3 cellular contexts compared by ENCODE assay signal in the genomic region with DNA sequence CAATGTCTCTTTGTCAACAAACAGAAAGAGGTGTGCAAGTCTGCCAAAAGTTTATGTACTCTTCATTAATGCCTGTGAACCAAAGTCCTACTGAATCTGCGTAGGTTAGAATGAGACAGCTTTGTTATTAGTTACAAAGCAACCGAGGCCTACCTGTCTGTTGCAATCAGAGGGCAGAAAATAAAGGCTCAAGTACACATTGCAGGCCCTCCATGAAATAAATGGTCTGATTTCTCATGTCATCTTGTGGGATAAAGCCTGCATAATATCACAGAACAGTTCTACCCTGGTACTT.
TF ChIP-seq lines count a peak whose summit lies in the region.

No MANE protein-coding gene starts in this region.

TF ChIP-seq in liver, 16 proteins besides CTCF, POLR2A, EP300 and RAD21:
- TF ChIP-seq, protein P1, sequence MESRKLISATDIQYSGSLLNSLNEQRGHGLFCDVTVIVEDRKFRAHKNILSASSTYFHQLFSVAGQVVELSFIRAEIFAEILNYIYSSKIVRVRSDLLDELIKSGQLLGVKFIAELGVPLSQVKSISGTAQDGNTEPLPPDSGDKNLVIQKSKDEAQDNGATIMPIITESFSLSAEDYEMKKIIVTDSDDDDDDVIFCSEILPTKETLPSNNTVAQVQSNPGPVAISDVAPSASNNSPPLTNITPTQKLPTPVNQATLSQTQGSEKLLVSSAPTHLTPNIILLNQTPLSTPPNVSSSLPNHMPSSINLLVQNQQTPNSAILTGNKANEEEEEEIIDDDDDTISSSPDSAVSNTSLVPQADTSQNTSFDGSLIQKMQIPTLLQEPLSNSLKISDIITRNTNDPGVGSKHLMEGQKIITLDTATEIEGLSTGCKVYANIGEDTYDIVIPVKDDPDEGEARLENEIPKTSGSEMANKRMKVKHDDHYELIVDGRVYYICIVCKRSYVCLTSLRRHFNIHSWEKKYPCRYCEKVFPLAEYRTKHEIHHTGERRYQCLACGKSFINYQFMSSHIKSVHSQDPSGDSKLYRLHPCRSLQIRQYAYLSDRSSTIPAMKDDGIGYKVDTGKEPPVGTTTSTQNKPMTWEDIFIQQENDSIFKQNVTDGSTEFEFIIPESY (IDR thresholded peaks at IDR 0.05): peak; percentile 12
- TF ChIP-seq JUND (IDR thresholded peaks at IDR 0.05) (peak in 1 of 2 donors; percentile 17), RXRA (IDR thresholded peaks at IDR 0.05) (peak in 1 of 2 donors; percentile 30), SP1 (IDR thresholded peaks at IDR 0.05) (no peak), NR2F2 (IDR thresholded peaks at IDR 0.05) (no peak), TAF1 (conservative IDR thresholded peaks at IDR 0.05) (no peak), FOXA2 (IDR thresholded peaks at IDR 0.05) (peak; percentile 54), YY1 (IDR thresholded peaks at IDR 0.05) (no peak), GABPA (IDR thresholded peaks at IDR 0.05 in 1 of 2, conservative IDR thresholded peaks at IDR 0.05 in 1 of 2) (no peak), HNF4G (IDR thresholded peaks at IDR 0.05) (no peak), HNF4A (conservative IDR thresholded peaks at IDR 0.05) (peak; percentile 20 to 70), FOXA1 (IDR thresholded peaks at IDR 0.05) (no peak), EGR1 (IDR thresholded peaks at IDR 0.05; ENCODE audit: low read depth in 2 of 2) (no peak)
- TF ChIP-seq, protein P2, sequence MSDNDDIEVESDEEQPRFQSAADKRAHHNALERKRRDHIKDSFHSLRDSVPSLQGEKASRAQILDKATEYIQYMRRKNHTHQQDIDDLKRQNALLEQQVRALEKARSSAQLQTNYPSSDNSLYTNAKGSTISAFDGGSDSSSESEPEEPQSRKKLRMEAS (IDR thresholded peaks at IDR 0.05): no peak
- TF ChIP-seq, protein P3, sequence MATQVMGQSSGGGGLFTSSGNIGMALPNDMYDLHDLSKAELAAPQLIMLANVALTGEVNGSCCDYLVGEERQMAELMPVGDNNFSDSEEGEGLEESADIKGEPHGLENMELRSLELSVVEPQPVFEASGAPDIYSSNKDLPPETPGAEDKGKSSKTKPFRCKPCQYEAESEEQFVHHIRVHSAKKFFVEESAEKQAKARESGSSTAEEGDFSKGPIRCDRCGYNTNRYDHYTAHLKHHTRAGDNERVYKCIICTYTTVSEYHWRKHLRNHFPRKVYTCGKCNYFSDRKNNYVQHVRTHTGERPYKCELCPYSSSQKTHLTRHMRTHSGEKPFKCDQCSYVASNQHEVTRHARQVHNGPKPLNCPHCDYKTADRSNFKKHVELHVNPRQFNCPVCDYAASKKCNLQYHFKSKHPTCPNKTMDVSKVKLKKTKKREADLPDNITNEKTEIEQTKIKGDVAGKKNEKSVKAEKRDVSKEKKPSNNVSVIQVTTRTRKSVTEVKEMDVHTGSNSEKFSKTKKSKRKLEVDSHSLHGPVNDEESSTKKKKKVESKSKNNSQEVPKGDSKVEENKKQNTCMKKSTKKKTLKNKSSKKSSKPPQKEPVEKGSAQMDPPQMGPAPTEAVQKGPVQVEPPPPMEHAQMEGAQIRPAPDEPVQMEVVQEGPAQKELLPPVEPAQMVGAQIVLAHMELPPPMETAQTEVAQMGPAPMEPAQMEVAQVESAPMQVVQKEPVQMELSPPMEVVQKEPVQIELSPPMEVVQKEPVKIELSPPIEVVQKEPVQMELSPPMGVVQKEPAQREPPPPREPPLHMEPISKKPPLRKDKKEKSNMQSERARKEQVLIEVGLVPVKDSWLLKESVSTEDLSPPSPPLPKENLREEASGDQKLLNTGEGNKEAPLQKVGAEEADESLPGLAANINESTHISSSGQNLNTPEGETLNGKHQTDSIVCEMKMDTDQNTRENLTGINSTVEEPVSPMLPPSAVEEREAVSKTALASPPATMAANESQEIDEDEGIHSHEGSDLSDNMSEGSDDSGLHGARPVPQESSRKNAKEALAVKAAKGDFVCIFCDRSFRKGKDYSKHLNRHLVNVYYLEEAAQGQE (IDR thresholded peaks at IDR 0.05): no peak
- TF ChIP-seq, protein P4, sequence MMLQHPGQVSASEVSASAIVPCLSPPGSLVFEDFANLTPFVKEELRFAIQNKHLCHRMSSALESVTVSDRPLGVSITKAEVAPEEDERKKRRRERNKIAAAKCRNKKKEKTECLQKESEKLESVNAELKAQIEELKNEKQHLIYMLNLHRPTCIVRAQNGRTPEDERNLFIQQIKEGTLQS (IDR thresholded peaks at IDR 0.05): no peak

TF ChIP-seq in HepG2, 621 proteins besides CTCF, POLR2A, EP300 and RAD21 (continues in another document):
- TF ChIP-seq, protein P5, sequence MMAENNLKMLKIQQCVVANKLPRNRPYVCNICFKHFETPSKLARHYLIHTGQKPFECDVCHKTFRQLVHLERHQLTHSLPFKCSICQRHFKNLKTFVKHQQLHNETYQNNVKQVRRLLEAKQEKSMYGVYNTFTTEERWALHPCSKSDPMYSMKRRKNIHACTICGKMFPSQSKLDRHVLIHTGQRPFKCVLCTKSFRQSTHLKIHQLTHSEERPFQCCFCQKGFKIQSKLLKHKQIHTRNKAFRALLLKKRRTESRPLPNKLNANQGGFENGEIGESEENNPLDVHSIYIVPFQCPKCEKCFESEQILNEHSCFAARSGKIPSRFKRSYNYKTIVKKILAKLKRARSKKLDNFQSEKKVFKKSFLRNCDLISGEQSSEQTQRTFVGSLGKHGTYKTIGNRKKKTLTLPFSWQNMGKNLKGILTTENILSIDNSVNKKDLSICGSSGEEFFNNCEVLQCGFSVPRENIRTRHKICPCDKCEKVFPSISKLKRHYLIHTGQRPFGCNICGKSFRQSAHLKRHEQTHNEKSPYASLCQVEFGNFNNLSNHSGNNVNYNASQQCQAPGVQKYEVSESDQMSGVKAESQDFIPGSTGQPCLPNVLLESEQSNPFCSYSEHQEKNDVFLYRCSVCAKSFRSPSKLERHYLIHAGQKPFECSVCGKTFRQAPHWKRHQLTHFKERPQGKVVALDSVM (CRISPR knock-in tag; IDR thresholded peaks at IDR 0.05): no peak
- TF ChIP-seq ZNF557 (CRISPR knock-in tag; IDR thresholded peaks at IDR 0.05) (no peak), ZZZ3 (CRISPR knock-in tag; IDR thresholded peaks at IDR 0.05; ENCODE audit: borderline replicate concordance) (no peak)
- TF ChIP-seq, protein P6, sequence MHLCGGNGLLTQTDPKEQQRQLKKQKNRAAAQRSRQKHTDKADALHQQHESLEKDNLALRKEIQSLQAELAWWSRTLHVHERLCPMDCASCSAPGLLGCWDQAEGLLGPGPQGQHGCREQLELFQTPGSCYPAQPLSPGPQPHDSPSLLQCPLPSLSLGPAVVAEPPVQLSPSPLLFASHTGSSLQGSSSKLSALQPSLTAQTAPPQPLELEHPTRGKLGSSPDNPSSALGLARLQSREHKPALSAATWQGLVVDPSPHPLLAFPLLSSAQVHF (CRISPR knock-in tag; IDR thresholded peaks at IDR 0.05): no peak
- TF ChIP-seq, protein P7, sequence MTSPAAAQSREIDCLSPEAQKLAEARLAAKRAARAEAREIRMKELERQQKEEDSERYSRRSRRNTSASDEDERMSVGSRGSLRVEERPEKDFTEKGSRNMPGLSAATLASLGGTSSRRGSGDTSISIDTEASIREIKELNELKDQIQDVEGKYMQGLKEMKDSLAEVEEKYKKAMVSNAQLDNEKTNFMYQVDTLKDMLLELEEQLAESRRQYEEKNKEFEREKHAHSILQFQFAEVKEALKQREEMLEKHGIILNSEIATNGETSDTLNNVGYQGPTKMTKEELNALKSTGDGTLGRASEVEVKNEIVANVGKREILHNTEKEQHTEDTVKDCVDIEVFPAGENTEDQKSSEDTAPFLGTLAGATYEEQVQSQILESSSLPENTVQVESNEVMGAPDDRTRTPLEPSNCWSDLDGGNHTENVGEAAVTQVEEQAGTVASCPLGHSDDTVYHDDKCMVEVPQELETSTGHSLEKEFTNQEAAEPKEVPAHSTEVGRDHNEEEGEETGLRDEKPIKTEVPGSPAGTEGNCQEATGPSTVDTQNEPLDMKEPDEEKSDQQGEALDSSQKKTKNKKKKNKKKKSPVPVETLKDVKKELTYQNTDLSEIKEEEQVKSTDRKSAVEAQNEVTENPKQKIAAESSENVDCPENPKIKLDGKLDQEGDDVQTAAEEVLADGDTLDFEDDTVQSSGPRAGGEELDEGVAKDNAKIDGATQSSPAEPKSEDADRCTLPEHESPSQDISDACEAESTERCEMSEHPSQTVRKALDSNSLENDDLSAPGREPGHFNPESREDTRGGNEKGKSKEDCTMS (CRISPR knock-in tag; conservative IDR thresholded peaks at IDR 0.05): no peak
- TF ChIP-seq, protein P8, sequence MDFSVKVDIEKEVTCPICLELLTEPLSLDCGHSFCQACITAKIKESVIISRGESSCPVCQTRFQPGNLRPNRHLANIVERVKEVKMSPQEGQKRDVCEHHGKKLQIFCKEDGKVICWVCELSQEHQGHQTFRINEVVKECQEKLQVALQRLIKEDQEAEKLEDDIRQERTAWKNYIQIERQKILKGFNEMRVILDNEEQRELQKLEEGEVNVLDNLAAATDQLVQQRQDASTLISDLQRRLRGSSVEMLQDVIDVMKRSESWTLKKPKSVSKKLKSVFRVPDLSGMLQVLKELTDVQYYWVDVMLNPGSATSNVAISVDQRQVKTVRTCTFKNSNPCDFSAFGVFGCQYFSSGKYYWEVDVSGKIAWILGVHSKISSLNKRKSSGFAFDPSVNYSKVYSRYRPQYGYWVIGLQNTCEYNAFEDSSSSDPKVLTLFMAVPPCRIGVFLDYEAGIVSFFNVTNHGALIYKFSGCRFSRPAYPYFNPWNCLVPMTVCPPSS (IDR thresholded peaks at IDR 0.05): no peak
- TF ChIP-seq, protein P9, sequence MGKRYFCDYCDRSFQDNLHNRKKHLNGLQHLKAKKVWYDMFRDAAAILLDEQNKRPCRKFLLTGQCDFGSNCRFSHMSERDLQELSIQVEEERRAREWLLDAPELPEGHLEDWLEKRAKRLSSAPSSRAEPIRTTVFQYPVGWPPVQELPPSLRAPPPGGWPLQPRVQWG (CRISPR knock-in tag; IDR thresholded peaks at IDR 0.05; ENCODE audit: borderline replicate concordance, low read depth): no peak

TF ChIP-seq in K562, 482 proteins besides CTCF, POLR2A, EP300 and RAD21 (continued from another document):
- TF ChIP-seq, protein P10, sequence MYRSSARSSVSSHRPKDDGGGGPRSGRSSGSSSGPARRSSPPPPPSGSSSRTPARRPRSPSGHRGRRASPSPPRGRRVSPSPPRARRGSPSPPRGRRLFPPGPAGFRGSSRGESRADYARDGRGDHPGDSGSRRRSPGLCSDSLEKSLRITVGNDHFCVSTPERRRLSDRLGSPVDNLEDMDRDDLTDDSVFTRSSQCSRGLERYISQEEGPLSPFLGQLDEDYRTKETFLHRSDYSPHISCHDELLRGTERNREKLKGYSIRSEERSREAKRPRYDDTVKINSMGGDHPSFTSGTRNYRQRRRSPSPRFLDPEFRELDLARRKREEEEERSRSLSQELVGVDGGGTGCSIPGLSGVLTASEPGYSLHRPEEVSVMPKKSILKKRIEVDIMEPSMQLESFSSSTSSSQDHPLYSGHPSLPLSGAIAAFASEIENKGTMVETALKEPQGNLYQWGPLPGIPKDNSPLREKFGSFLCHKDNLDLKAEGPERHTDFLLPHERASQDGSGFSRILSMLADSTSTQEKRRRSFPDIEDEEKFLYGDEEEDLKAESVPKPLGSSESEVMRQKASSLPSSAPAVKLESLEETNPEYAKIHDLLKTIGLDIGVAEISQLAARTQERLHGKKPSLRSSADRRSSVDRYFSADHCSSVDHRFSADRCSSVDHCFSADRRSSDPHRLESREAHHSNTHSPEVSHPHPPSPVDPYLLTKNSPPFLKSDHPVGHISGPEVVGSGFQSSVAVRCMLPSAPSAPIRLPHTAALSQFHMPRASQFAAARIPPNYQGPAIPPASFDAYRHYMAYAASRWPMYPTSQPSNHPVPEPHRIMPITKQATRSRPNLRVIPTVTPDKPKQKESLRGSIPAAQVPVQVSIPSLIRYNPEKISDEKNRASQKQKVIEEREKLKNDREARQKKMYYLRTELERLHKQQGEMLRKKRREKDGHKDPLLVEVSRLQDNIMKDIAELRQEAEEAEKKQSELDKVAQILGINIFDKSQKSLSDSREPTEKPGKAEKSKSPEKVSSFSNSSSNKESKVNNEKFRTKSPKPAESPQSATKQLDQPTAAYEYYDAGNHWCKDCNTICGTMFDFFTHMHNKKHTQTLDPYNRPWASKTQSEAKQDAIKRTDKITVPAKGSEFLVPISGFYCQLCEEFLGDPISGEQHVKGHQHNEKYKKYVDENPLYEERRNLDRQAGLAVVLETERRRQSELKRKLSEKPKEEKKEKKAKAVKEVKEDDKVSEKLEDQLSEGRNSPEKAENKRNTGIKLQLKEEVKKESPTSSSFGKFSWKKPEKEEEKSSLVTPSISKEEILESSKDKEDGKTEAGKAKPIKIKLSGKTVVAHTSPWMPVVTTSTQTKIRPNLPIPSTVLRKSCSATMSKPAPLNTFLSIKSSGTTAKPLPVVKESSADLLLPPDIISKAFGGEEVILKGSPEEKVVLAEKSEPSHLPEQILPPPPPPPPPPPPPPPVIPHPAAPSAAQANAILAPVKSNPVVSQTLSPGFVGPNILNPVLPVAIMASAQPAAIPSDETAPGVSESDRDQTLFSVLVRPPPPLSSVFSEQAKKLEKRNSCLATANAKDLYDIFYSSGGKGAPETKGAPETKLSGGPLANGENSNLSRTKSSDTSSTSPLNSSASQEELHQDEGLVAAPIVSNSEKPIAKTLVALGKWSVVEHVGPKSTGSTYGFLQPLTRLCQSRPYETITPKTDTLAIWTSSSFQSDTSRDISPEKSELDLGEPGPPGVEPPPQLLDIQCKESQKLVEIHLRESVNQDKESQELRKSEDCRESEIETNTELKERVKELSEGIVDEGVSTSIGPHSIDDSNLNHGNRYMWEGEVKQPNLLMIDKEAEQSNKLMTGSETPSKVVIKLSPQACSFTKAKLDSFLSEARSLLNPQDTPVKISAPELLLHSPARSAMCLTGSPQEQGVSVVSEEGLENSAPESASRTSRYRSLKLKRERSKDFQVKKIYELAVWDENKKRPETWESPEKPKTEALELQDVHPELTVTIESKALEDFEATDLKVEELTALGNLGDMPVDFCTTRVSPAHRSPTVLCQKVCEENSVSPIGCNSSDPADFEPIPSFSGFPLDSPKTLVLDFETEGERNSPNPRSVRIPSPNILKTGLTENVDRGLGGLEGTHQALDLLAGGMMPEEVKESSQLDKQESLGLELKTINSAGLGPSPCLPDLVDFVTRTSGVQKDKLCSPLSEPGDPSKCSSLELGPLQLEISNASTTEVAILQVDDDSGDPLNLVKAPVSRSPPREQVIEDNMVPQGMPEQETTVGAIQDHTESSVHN (IDR thresholded peaks at IDR 0.05; ENCODE audit: borderline replicate concordance in 1 of 2, low read depth in 1 of 2): no peak
- TF ChIP-seq NONO (IDR thresholded peaks at IDR 0.05; ENCODE audit: low read depth in 2 of 2, low read length in 1 of 2) (no peak), POLR2G (IDR thresholded peaks at IDR 0.05; ENCODE audit: low read depth, low read length) (no peak), ZFP30 (CRISPR knock-in tag; IDR thresholded peaks at IDR 0.05; ENCODE audit: borderline replicate concordance) (no peak)
